16 cellular contexts compared by ENCODE assay signal in the genomic region with DNA sequence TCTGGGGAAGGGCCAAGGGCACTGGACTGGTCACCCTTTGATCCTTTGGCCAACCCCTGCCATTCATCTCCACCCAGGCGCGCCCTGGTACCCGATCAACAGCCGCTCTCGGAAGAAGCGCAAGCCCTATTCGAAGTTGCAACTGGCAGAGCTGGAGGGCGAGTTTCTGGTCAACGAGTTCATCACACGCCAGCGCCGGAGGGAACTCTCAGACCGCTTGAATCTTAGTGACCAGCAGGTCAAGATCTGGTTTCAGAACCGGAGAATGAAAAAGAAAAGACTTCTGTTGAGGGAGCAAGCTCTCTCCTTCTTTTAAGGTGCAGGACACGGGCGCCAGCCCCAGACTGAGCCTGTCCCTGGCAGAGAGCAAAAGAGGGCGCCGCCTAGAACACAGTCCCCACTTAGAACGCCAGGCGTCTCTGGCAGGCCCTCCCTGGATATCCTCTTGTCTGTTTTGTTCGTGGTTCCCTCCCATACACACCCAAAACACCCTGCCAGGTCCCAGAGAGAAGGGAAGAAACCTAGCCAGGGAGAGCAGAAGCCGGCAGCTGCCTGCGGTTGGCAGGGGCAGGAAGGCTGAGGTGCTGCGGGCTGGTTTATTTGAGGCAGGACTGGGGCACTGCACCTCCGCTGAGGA. TPM values are rescaled to one million over a fixed set of nuclear protein-coding genes. Genes with fewer than 3 reads are reported as not detected.
DNase-seq lines count a peak whose midpoint lies in the region; ATAC-seq, FAIRE-seq and TF ChIP-seq lines count a peak whose summit lies in the region.
"Had no signal": no experiment of that assay in that cellular context is flagged by ENCODE, and none has a peak within 500 bp of the region (broad histone marks: within the 10 kb centered on the region; RNA-seq: fewer than 3 reads in every experiment).

No MANE protein-coding gene starts in this region.

- TF ChIP-seq POLR2A in GM12892 (IDR thresholded peaks at IDR 0.05; ENCODE audit: low read depth, low read length), result no peak

- H3K4me3 Mint-ChIP-seq in T-helper 1 cell treated with Interleukin-12 subunit alpha and Interleukin-12 subunit beta and Interleukin-4 antibody, amounts not matched to agents 30 μg/mL and 1 μg/mL, for 36 hours, result no peak overlapping the region
- peak overlapping the region; percentile 81 for H3K4me3 Mint-ChIP-seq in T-helper 17 cell
- H3K4me3 Mint-ChIP-seq in memory B cell, result peak overlapping the region; percentile 9

- DNase-seq in T-helper 1 cell (no peak), GM12892 (ENCODE audit: insufficient read length) (no peak), T-helper 17 cell (no peak), memory B cell (ENCODE audit: low spot score in 2 of 2) (no peak), right atrium auricular region (ENCODE audit: low spot score) (no peak), NCI-H1048 (lab: John Stamatoyannopoulos, UW) (no peak)
- DNase-seq: NCI-H446 treated with DMSO at 0.1 percent for 48 hours, ovary, T1000 had no signal

- H3K36me3 Mint-ChIP-seq in T-helper 1 cell treated with Interleukin-12 subunit alpha and Interleukin-12 subunit beta and Interleukin-4 antibody, amounts not matched to agents 30 μg/mL and 1 μg/mL, for 36 hours (ENCODE audit: low read depth), result peaks cover 7% of the 10 kb centered on the region
- H3K36me3 Mint-ChIP-seq in T-helper 17 cell (ENCODE audit: low read depth) (peaks cover 14% of the 10 kb centered on the region), memory B cell (peaks cover 3% of the 10 kb centered on the region)

- peaks cover 0 to 26% of the 10 kb centered on the region in 2 donors for H3K4me1 ChIP-seq in right atrium auricular region

- H3K27ac Mint-ChIP-seq in T-helper 1 cell treated with Interleukin-12 subunit alpha and Interleukin-12 subunit beta and Interleukin-4 antibody, amounts not matched to agents 30 μg/mL and 1 μg/mL, for 36 hours, result peak overlapping the region; percentile 57
- H3K27ac Mint-ChIP-seq in T-helper 17 cell, result peak overlapping the region; percentile 91
- H3K27ac Mint-ChIP-seq in memory B cell, result peak overlapping the region; percentile 67

- peaks cover 91% of the 10 kb centered on the region for H3K27me3 Mint-ChIP-seq in T-helper 1 cell treated with Interleukin-12 subunit alpha and Interleukin-12 subunit beta and Interleukin-4 antibody, amounts not matched to agents 30 μg/mL and 1 μg/mL, for 36 hours (ENCODE audit: low read depth)
- H3K27me3 Mint-ChIP-seq in T-helper 17 cell (peaks cover 80% of the 10 kb centered on the region), memory B cell (peaks cover 39% of the 10 kb centered on the region)

- H3K4me3 ChIP-seq in right atrium auricular region, result no peak overlapping the region
- H3K4me3 ChIP-seq: ovary, tibial nerve had no signal

- peaks cover 74 to 85% of the 10 kb centered on the region in 2 donors for H3K27me3 ChIP-seq in right atrium auricular region

- ATAC-seq in T-helper 17 cell (peak; percentile 23), memory B cell (ENCODE audit: low read depth) (no peak), GM18511 (IDR thresholded peaks at IDR 0.05; ENCODE audit: unreplicated experiment) (no peak)

- peaks cover 11% of the 10 kb centered on the region for H3K4me1 Mint-ChIP-seq in T-helper 1 cell treated with Interleukin-12 subunit alpha and Interleukin-12 subunit beta and Interleukin-4 antibody, amounts not matched to agents 30 μg/mL and 1 μg/mL, for 36 hours (ENCODE audit: low read depth)
- H3K4me1 Mint-ChIP-seq in T-helper 17 cell (peaks cover 27% of the 10 kb centered on the region), memory B cell (peaks cover 11% of the 10 kb centered on the region)

- H3K9me3 ChIP-seq in T-helper 17 cell (ENCODE audit: control insufficient read depth, low read length, poor library complexity, severe bottlenecking) (peaks cover 4% of the 10 kb centered on the region), right atrium auricular region (no peaks in the 10 kb centered on the region)
- H3K9me3 ChIP-seq: ovary, tibial nerve had no signal

- peak; percentile 46 for FAIRE-seq in GM12892 (lab: Jason Lieb, UNC)
- FAIRE-seq: A204.1 had no signal

- no peak for TF ChIP-seq CTCF in right atrium auricular region (IDR thresholded peaks at IDR 0.05)

- no peaks in the 10 kb centered on the region for H3K9me3 Mint-ChIP-seq in T-helper 1 cell treated with Interleukin-12 subunit alpha and Interleukin-12 subunit beta and Interleukin-4 antibody, amounts not matched to agents 30 μg/mL and 1 μg/mL, for 36 hours
- H3K9me3 Mint-ChIP-seq in memory B cell, result peaks cover 6% of the 10 kb centered on the region

- no peaks in the 10 kb centered on the region for H3K36me3 ChIP-seq in right atrium auricular region
- H3K36me3 ChIP-seq: ovary, tibial nerve had no signal

- no peak overlapping the region for H3K27ac ChIP-seq in right atrium auricular region
- H3K27ac ChIP-seq: ovary, tibial nerve had no signal

RNA-seq across cellular contexts. Expression of a gene that starts 1.7 kb away (rescaled TPM):
- not detected for polyA plus RNA-seq in GM12892 (2012; ENCODE audit: missing spikeins)
- total RNA-seq in T-helper 17 cell, result not detected
- total RNA-seq in right atrium auricular region, result not detected
- total RNA-seq: fibroblast of lung, HT1080, ovary had no signal
- polyA plus RNA-seq: fibroblast of lung, ovary had no signal

RNA-seq across cellular contexts. Expression of a gene that starts 16.6 kb away (rescaled TPM):
- 0.13 TPM for polyA plus RNA-seq in GM12892 (2012; ENCODE audit: missing spikeins)
- not detected for total RNA-seq in T-helper 17 cell
- not detected for total RNA-seq in right atrium auricular region
- total RNA-seq: fibroblast of lung, HT1080 had no signal
- polyA plus RNA-seq: adipose tissue, fibroblast of lung had no signal

RNA-seq across cellular contexts. Expression of a gene that starts 17.7 kb away (rescaled TPM):
- polyA plus RNA-seq in GM12892 (2012; ENCODE audit: missing spikeins), result not detected
- not detected for total RNA-seq in T-helper 17 cell
- total RNA-seq in right atrium auricular region, result not detected
- total RNA-seq: fibroblast of lung, ovary, tibial nerve had no signal
- polyA plus RNA-seq: fibroblast of lung, ovary had no signal

RNA-seq across cellular contexts. Expression of a gene that starts 18.4 kb away (rescaled TPM):
- polyA plus RNA-seq in GM12892 (2012; ENCODE audit: missing spikeins), result not detected
- not detected for total RNA-seq in T-helper 17 cell
- total RNA-seq in right atrium auricular region, result not detected
- total RNA-seq: fibroblast of lung had no signal
- polyA plus RNA-seq: adipose tissue, fibroblast of lung had no signal

RNA-seq across cellular contexts. Expression of a gene that starts 28.6 kb away (rescaled TPM):
- not detected for polyA plus RNA-seq in GM12892 (2012; ENCODE audit: missing spikeins)
- not detected for total RNA-seq in T-helper 17 cell
- total RNA-seq in right atrium auricular region, result not detected
- total RNA-seq: fibroblast of lung had no signal
